ENCODE assay signal across 8 cellular contexts in genomic region chr20:50794181-50794845, GRCh38. TPM values are rescaled to one million over a fixed set of nuclear protein-coding genes. Genes with fewer than 3 reads are reported as not detected.
DNase-seq lines count a peak whose midpoint lies in the region; ATAC-seq, FAIRE-seq and TF ChIP-seq lines count a peak whose summit lies in the region.

No MANE protein-coding gene starts in this region.

- peaks cover 25% of the 10 kb centered on the region for H3K4me1 Mint-ChIP-seq in chondrocyte (ENCODE audit: low read depth)
- H3K4me1 Mint-ChIP-seq in nephron progenitor cell = peaks cover 41% of the 10 kb centered on the region

- in situ Hi-C loops in GM13977 (cut with MboI; ENCODE audit: low pct_unique_long_range_greater_than_20kb, low sequenced_read_pairs, unreplicated experiment) = loop anchor here (10.0 to 25.0 kb wide), 2 partner anchors 140 to 518 kb away; partner anchors contain the start of gene ADNP

- H3K27me3 ChIP-seq in SK-N-SH (ENCODE audit: insufficient read depth) (no peaks in the 10 kb centered on the region), HUES48 (ENCODE audit: control insufficient read depth, insufficient read depth, low read length) (no peaks in the 10 kb centered on the region)

- H3K79me2 ChIP-seq in SK-N-SH (ENCODE audit: insufficient read depth) = peaks cover 21% of the 10 kb centered on the region

- no peak for DNase-seq in SK-N-SH
- DNase-seq in chondrocyte (ENCODE audit: low spot score) = no peak
- no peak for DNase-seq in nephron progenitor cell
- DNase-seq in H54 (ENCODE audit: insufficient read length, low spot score) = no peak
- no peak for DNase-seq in GM13977 (ENCODE audit: low spot score)

- peak overlapping the region; percentile 75 to 89; a peak in 3 of 4 replicates for H3K4me3 ChIP-seq in SK-N-SH (ENCODE audit: low read depth in 2 of 2, low read length in 1 of 2)
- peak overlapping the region; percentile 49; the same call in 1 of the 2 replicates for H3K4me3 ChIP-seq in HUES48 (ENCODE audit: low read depth, low read length)

- H3K27ac ChIP-seq in SK-N-SH (ENCODE audit: low read depth in 2 of 2, low read length in 1 of 2) (no peak overlapping the region), HUES48 (ENCODE audit: low read depth, low read length) (peak overlapping the region; percentile 69)

- peak; percentile 68; the same call in 1 of the 2 replicates for TF ChIP-seq CTCF in SK-N-SH (IDR thresholded peaks at IDR 0.05)
- no peak for TF ChIP-seq CTCF in chondrocyte (IDR thresholded peaks at IDR 0.05)
- TF ChIP-seq CTCF in nephron progenitor cell (IDR thresholded peaks at IDR 0.05) = peak; percentile 53
- TF ChIP-seq CTCF in GM13977 (IDR thresholded peaks at IDR 0.05; ENCODE audit: extremely low read depth, insufficient read depth, missing control alignments) = no peak

- H3K4me2 ChIP-seq in SK-N-SH = peak overlapping the region; percentile 37; the same call in 1 of the 2 replicates

- peaks cover 10% of the 10 kb centered on the region for H3F3A ChIP-seq in SK-N-SH (replicated peaks; ENCODE audit: insufficient read depth)

- H3K36me3 Mint-ChIP-seq in chondrocyte (ENCODE audit: low read depth) (no peaks in the 10 kb centered on the region), nephron progenitor cell (ENCODE audit: low read depth) (no peaks in the 10 kb centered on the region)

- 51% methylated on average over 28 of the region's 35 CpGs for WGBS in SK-N-SH (ENCODE audit: low lambda C conversion rate)

- no peak overlapping the region for H3K27ac Mint-ChIP-seq in chondrocyte (ENCODE audit: unreplicated experiment)
- no peak overlapping the region for H3K27ac Mint-ChIP-seq in nephron progenitor cell

- H3K9me3 ChIP-seq in SK-N-SH (no peaks in the 10 kb centered on the region), HUES48 (ENCODE audit: control insufficient read depth, insufficient read depth, low read length) (no peaks in the 10 kb centered on the region)

- TF ChIP-seq RAD21 in SK-N-SH (IDR thresholded peaks at IDR 0.05; ENCODE audit: low read length) = no peak

- H3K9ac ChIP-seq in SK-N-SH (no peak overlapping the region), HUES48 (ENCODE audit: low read depth, low read length) (no peak overlapping the region)

- no peak; the same call in 1 of the 3 replicates for ATAC-seq in SK-N-SH treated with all-trans-retinoic acid at 6 μM for 48 hours
- ATAC-seq in GM21367 (IDR thresholded peaks at IDR 0.05; ENCODE audit: unreplicated experiment) = no peak

- no peaks in the 10 kb centered on the region for H4K20me1 ChIP-seq in SK-N-SH (ENCODE audit: insufficient read depth)

- H3K9me3 Mint-ChIP-seq in chondrocyte (ENCODE audit: low read depth) = no peaks in the 10 kb centered on the region
- H3K9me3 Mint-ChIP-seq in nephron progenitor cell = no peaks in the 10 kb centered on the region

- TF ChIP-seq POLR2A in H54 (IDR thresholded peaks at IDR 0.05; ENCODE audit: low read depth, low read length) = no peak

- H2AFZ ChIP-seq in SK-N-SH (ENCODE audit: low read depth) = peak overlapping the region; percentile 49; the same call in 1 of the 2 replicates

- CTCF ChIA-PET in SK-N-SH (lab: Yijun Ruan, JAX) = interaction anchor here (0.6 to 11.3 kb wide), 81 partner anchors 8 to 830 kb away, joined by 3 to 340 read pairs (median 5); partner anchors contain the start of genes ADNP, DPM1, MOCS3 and PARD6B

- no peaks in the 10 kb centered on the region for H3K9me2 ChIP-seq in SK-N-SH

- H3K27me3 Mint-ChIP-seq in chondrocyte (ENCODE audit: low read depth) (no peaks in the 10 kb centered on the region), nephron progenitor cell (ENCODE audit: low read depth, poor library complexity) (peaks cover 5% of the 10 kb centered on the region)

- POLR2A ChIA-PET in SK-N-SH (lab: Yijun Ruan, JAX) = interaction anchor here (0.9 to 1.8 kb wide), 4 partner anchors 9 to 164 kb away, joined by 4 to 40 read pairs (median 8); partner anchors contain the start of genes ADNP, DPM1 and MOCS3

- H3K4me3 Mint-ChIP-seq in chondrocyte (ENCODE audit: unreplicated experiment) (peak overlapping the region; percentile 59), nephron progenitor cell (peak overlapping the region; percentile 71)

- H3K4me1 ChIP-seq in SK-N-SH (ENCODE audit: control insufficient read depth in 1 of 2, insufficient read depth in 2 of 2, low read depth in 1 of 2, low read length in 1 of 2) = peaks cover 10 to 13% of the 10 kb centered on the region in 2 experiments
- H3K4me1 ChIP-seq in HUES48 (ENCODE audit: control insufficient read depth, insufficient read depth, low read length) = peaks cover 10% of the 10 kb centered on the region

- no peak for FAIRE-seq in H54 (lab: Jason Lieb, UNC)

- H3K36me3 ChIP-seq in SK-N-SH (replicated peaks in 1 of 2; ENCODE audit: control insufficient read depth in 1 of 2, insufficient read depth in 2 of 2, low read length in 1 of 2) (no peaks in the 10 kb centered on the region), HUES48 (ENCODE audit: control insufficient read depth, insufficient read depth, low read length) (no peaks in the 10 kb centered on the region)

- no peak for TF ChIP-seq EP300 in SK-N-SH (IDR thresholded peaks at IDR 0.05; ENCODE audit: borderline replicate concordance in 1 of 2, low read depth in 1 of 2, low read length in 1 of 2)

TF ChIP-seq in SK-N-SH, 30 proteins besides CTCF, POLR2A, EP300 and RAD21 (continues in another document):
- TF ChIP-seq ZBTB33 (IDR thresholded peaks at IDR 0.05; ENCODE audit: borderline replicate concordance, low read depth) = no peak

TF ChIP-seq in SK-N-SH treated with all-trans-retinoic acid at 6 μM for 48 hours, 23 proteins besides CTCF, POLR2A, EP300 and RAD21:
- TF ChIP-seq GLIS3 (CRISPR knock-in tag; IDR thresholded peaks at IDR 0.05) = no peak
- TF ChIP-seq PATZ1 (CRISPR knock-in tag; IDR thresholded peaks at IDR 0.05; ENCODE audit: borderline replicate concordance) = no peak
- no peak for TF ChIP-seq ZNF565 (CRISPR knock-in tag; conservative IDR thresholded peaks at IDR 0.05; ENCODE audit: low read depth)
- no peak for TF ChIP-seq CSDC2 (CRISPR knock-in tag; IDR thresholded peaks at IDR 0.05)

RNA-seq across cellular contexts. Expression of gene BCAS4, which starts 0.5 kb away (rescaled TPM):
- polyA plus RNA-seq in SK-N-SH (2012; rRNA removed) = 23.3 and 43.8 TPM in 2 replicates
- 22.2 and 30.8 TPM in 2 replicates for polyA plus RNA-seq in SK-N-SH (2012; cell fraction: cytosol; rRNA removed)
- 17.8 and 20.9 TPM in 2 replicates for polyA plus RNA-seq in SK-N-SH (2012; cell fraction: nucleus; rRNA removed)
- 6.7 to 7.6 TPM (median 7.4 TPM) in 3 replicates for total RNA-seq in chondrocyte

Comparison
In these comparisons a context has a peak if more than half of its experiments do, and no peak if none do; other contexts are left out.
1. CTCF ChIP-seq: peak in SK-N-SH (single experiment) and nephron progenitor cell (single experiment); none in chondrocyte (single experiment) and GM13977 (single experiment).